27 cellular contexts compared by ENCODE assay signal in genomic region chr4:1547131-1547862, GRCh38.
DNase-seq lines count a peak whose midpoint lies in the region; ATAC-seq and TF ChIP-seq lines count a peak whose summit lies in the region.
"Had no signal": no experiment of that assay in that cellular context is flagged by ENCODE, and none has a peak within 500 bp of the region (broad histone marks: within the 10 kb centered on the region; RNA-seq: fewer than 3 reads in every experiment).

No MANE protein-coding gene starts in this region.

- DNase-seq in CD4-positive, CD25-positive, alpha-beta regulatory T cell, result no peak
- DNase-seq in T-cell (no peak), neural progenitor cell (ENCODE audit: low spot score) (no peak), NCI-H2029 treated with DMSO at 0.1 percent for 48 hours (lab: John Stamatoyannopoulos, UW) (no peak), NCI-H2227 treated with DMSO at 0.1 percent for 48 hours (lab: John Stamatoyannopoulos, UW) (no peak)
- DNase-seq in activated CD8-positive, alpha-beta T cell treated with anti-CD3 and anti-CD28 coated beads, Interleukin-2, amount 10 ng/mL, durations not matched to agents 7 days and 5 days, result no peak
- DNase-seq: ACHN; activated CD4-positive, alpha-beta memory T cell treated with anti-CD3 and anti-CD28 coated beads for 36 hours; activated CD4-positive, CD25-positive, alpha-beta regulatory T cell treated with anti-CD3 and anti-CD28 coated beads, Interleukin-2, amount 50 U/mL, for 72 hours; anterior cingulate cortex; Calu3; central memory CD4-positive, alpha-beta T cell; DMS79 treated with DMSO at 0.1 percent for 48 hours; dorsolateral prefrontal cortex; GF-D8; naive B cell; NCI-H2081; NCI-H345; NCI-H748 treated with DMSO at 0.1 percent for 48 hours; SJCRH30; stimulated activated CD4-positive, alpha-beta T cell treated with anti-CD3 and anti-CD28 coated beads, Interleukin-2, amount 100 ng/mL, for 24 hours had no signal

- no peaks in the 10 kb centered on the region for H3K79me2 ChIP-seq in neural progenitor cell (ENCODE audit: low read depth)

- H3K9ac ChIP-seq in neural progenitor cell, result no peak overlapping the region

- H3K4me2 ChIP-seq in neural progenitor cell, result no peak overlapping the region

- H3K4me1 ChIP-seq in CD4-positive, CD25-positive, alpha-beta regulatory T cell (ENCODE audit: control insufficient read depth, insufficient read depth, low read length, poor library complexity, severe bottlenecking), result peaks cover 30% of the 10 kb centered on the region
- H3K4me1 ChIP-seq in gastroesophageal sphincter (peaks cover 0 to 14% (median 5%) of the 10 kb centered on the region in 3 donors), neural progenitor cell (peaks cover 6% of the 10 kb centered on the region)

- POLR2A ChIA-PET in T-cell (lab: Charles Lee), result no interaction called here
- POLR2A ChIA-PET in activated CD8-positive, alpha-beta T cell treated with anti-CD3 and anti-CD28 coated beads, Interleukin-2, amount 10 ng/mL, durations not matched to agents 7 days and 5 days (lab: Charles Lee), result no interaction called here

- TF ChIP-seq POLR2A in gastroesophageal sphincter (IDR thresholded peaks at IDR 0.05), result no peak

- H3K4me3 ChIP-seq in CD4-positive, CD25-positive, alpha-beta regulatory T cell (ENCODE audit: low read depth, low read length), result no peak overlapping the region
- H3K4me3 ChIP-seq in gastroesophageal sphincter (peak overlapping the region in 1 of 2 donors; percentile 15), neural progenitor cell (no peak overlapping the region)

- H2AFZ ChIP-seq in neural progenitor cell (replicated peaks), result no peak overlapping the region

- H3K27me3 ChIP-seq in CD4-positive, CD25-positive, alpha-beta regulatory T cell (ENCODE audit: control insufficient read depth, insufficient read depth, low read length), result no peaks in the 10 kb centered on the region
- H3K27me3 ChIP-seq in gastroesophageal sphincter, result peaks cover 40% of the 10 kb centered on the region
- peaks cover 18% of the 10 kb centered on the region for H3K27me3 ChIP-seq in neural progenitor cell
- H3K27me3 ChIP-seq: SJCRH30 had no signal

- H3K27ac ChIP-seq in CD4-positive, CD25-positive, alpha-beta regulatory T cell (ENCODE audit: insufficient read depth, low read length, poor library complexity, severe bottlenecking), result no peak overlapping the region
- peak overlapping the region in 3 of 4 donors; percentile 47 to 55 (median 51) for H3K27ac ChIP-seq in gastroesophageal sphincter
- H3K27ac ChIP-seq in neural progenitor cell, result no peak overlapping the region
- H3K27ac ChIP-seq: epithelial cell of prostate had no signal

- TF ChIP-seq EP300 in gastroesophageal sphincter (IDR thresholded peaks at IDR 0.05), result no peak

- peaks cover 0 to 35% (median 10%) of the 10 kb centered on the region in 4 donors for H3K4me1 Mint-ChIP-seq in CD4-positive, CD25-positive, alpha-beta regulatory T cell
- H3K4me1 Mint-ChIP-seq in T-cell (peaks cover 13 to 28% (median 26%) of the 10 kb centered on the region in 3 donors), neural progenitor cell (peaks cover 23% of the 10 kb centered on the region)
- H3K4me1 Mint-ChIP-seq in activated CD8-positive, alpha-beta T cell treated with anti-CD3 and anti-CD28 coated beads, Interleukin-2, amount 10 ng/mL, durations not matched to agents 7 days and 5 days (ENCODE audit: low read depth), result peaks cover 4% of the 10 kb centered on the region

- H3K27me3 Mint-ChIP-seq in CD4-positive, CD25-positive, alpha-beta regulatory T cell, result no peaks in the 10 kb centered on the region
- H3K27me3 Mint-ChIP-seq in T-cell (peaks cover 3 to 8% of the 10 kb centered on the region in 2 donors), neural progenitor cell (ENCODE audit: insufficient read depth, low read depth) (peaks cover 16% of the 10 kb centered on the region)
- no peaks in the 10 kb centered on the region for H3K27me3 Mint-ChIP-seq in activated CD8-positive, alpha-beta T cell treated with anti-CD3 and anti-CD28 coated beads, Interleukin-2, amount 10 ng/mL, durations not matched to agents 7 days and 5 days (ENCODE audit: low read depth)
- H3K27me3 Mint-ChIP-seq: activated naive CD4-positive, alpha-beta T cell treated with anti-CD3 and anti-CD28 coated beads, Interleukin-2, amount 50 U/mL, for 24 hours had no signal

- H3F3A ChIP-seq in neural progenitor cell (ENCODE audit: low read depth), result no peaks in the 10 kb centered on the region

- no peaks in the 10 kb centered on the region for H3K9me3 ChIP-seq in CD4-positive, CD25-positive, alpha-beta regulatory T cell (ENCODE audit: control insufficient read depth in 2 of 2, low read length in 2 of 2)
- H3K9me3 ChIP-seq in gastroesophageal sphincter, result no peaks in the 10 kb centered on the region
- H3K9me3 ChIP-seq in neural progenitor cell (ENCODE audit: low read depth), result no peaks in the 10 kb centered on the region
- H3K9me3 ChIP-seq: SJCRH30 had no signal

- H4K20me1 ChIP-seq in neural progenitor cell (ENCODE audit: low read depth), result no peaks in the 10 kb centered on the region

- peaks cover 8% of the 10 kb centered on the region for H3K36me3 Mint-ChIP-seq in CD4-positive, CD25-positive, alpha-beta regulatory T cell
- no peaks in the 10 kb centered on the region for H3K36me3 Mint-ChIP-seq in T-cell
- H3K36me3 Mint-ChIP-seq in neural progenitor cell, result no peaks in the 10 kb centered on the region
- no peaks in the 10 kb centered on the region for H3K36me3 Mint-ChIP-seq in activated CD8-positive, alpha-beta T cell treated with anti-CD3 and anti-CD28 coated beads, Interleukin-2, amount 10 ng/mL, durations not matched to agents 7 days and 5 days (ENCODE audit: low read depth)
- H3K36me3 Mint-ChIP-seq: activated CD4-positive, alpha-beta memory T cell treated with anti-CD3 and anti-CD28 coated beads for 36 hours; activated naive CD4-positive, alpha-beta T cell treated with anti-CD3 and anti-CD28 coated beads, Interleukin-2, amount 50 U/mL, for 24 hours; mesothelial cell of epicardium; naive B cell had no signal

- peaks cover 0 to 4% (median 0%) of the 10 kb centered on the region in 7 donors for H3K9me3 Mint-ChIP-seq in CD4-positive, CD25-positive, alpha-beta regulatory T cell
- H3K9me3 Mint-ChIP-seq in T-cell (no peaks in the 10 kb centered on the region), neural progenitor cell (no peaks in the 10 kb centered on the region)
- no peaks in the 10 kb centered on the region for H3K9me3 Mint-ChIP-seq in activated CD8-positive, alpha-beta T cell treated with anti-CD3 and anti-CD28 coated beads, Interleukin-2, amount 10 ng/mL, durations not matched to agents 7 days and 5 days (ENCODE audit: insufficient read depth)
- H3K9me3 Mint-ChIP-seq: activated CD4-positive, alpha-beta memory T cell treated with anti-CD3 and anti-CD28 coated beads for 36 hours; activated naive CD4-positive, alpha-beta T cell treated with anti-CD3 and anti-CD28 coated beads, Interleukin-2, amount 50 U/mL, for 24 hours; activated T-helper 2 cell treated with anti-CD3 and anti-CD28 coated beads, Interferon-gamma antibody, Interleukin-2, Interleukin-4, amounts not matched to agents 10 μg/mL and 5 μg/mL and 100 μg/mL, durations not matched to agents 14 hours and 24 hours and 36 hours; mesothelial cell of epicardium; naive B cell had no signal

- TF ChIP-seq CTCF in gastroesophageal sphincter (IDR thresholded peaks at IDR 0.05) (no peak), neural progenitor cell (IDR thresholded peaks at IDR 0.05) (no peak)

- H3K36me3 ChIP-seq in CD4-positive, CD25-positive, alpha-beta regulatory T cell (ENCODE audit: control insufficient read depth, insufficient read depth, low read length), result no peaks in the 10 kb centered on the region
- H3K36me3 ChIP-seq in gastroesophageal sphincter, result no peaks in the 10 kb centered on the region
- no peaks in the 10 kb centered on the region for H3K36me3 ChIP-seq in neural progenitor cell
- H3K36me3 ChIP-seq: SJCRH30 had no signal

- ATAC-seq in CD4-positive, CD25-positive, alpha-beta regulatory T cell (ENCODE audit: low read depth in 2 of 2), result no peak
- ATAC-seq in T-cell (replicated peaks in 1 of 4), result no peak
- no peak for ATAC-seq in gastroesophageal sphincter
- no peak for ATAC-seq in activated CD8-positive, alpha-beta T cell treated with anti-CD3 and anti-CD28 coated beads, Interleukin-2, amount 10 ng/mL, durations not matched to agents 7 days and 5 days
- no peak for ATAC-seq in HG03108 (IDR thresholded peaks at IDR 0.05; ENCODE audit: unreplicated experiment)

- H3K4me3 Mint-ChIP-seq in CD4-positive, CD25-positive, alpha-beta regulatory T cell, result peak overlapping the region in 3 of 4 donors; percentile 33 to 62 (median 62)
- H3K4me3 Mint-ChIP-seq in T-cell (peak overlapping the region in 2 of 3 donors; percentile 28 to 54), neural progenitor cell (peak overlapping the region; percentile 42)
- H3K4me3 Mint-ChIP-seq in activated CD8-positive, alpha-beta T cell treated with anti-CD3 and anti-CD28 coated beads, Interleukin-2, amount 10 ng/mL, durations not matched to agents 7 days and 5 days, result no peak overlapping the region
- H3K4me3 Mint-ChIP-seq: activated CD4-positive, alpha-beta memory T cell treated with anti-CD3 and anti-CD28 coated beads for 36 hours; activated naive CD4-positive, alpha-beta T cell treated with anti-CD3 and anti-CD28 coated beads, Interleukin-2, amount 50 U/mL, for 24 hours; mesothelial cell of epicardium had no signal

- H3K27ac Mint-ChIP-seq in CD4-positive, CD25-positive, alpha-beta regulatory T cell, result peak overlapping the region; percentile 40 to 91 (median 82)
- H3K27ac Mint-ChIP-seq in T-cell (peak overlapping the region in 1 of 2 donors; percentile 80), neural progenitor cell (peak overlapping the region; percentile 86)
- no peak overlapping the region for H3K27ac Mint-ChIP-seq in activated CD8-positive, alpha-beta T cell treated with anti-CD3 and anti-CD28 coated beads, Interleukin-2, amount 10 ng/mL, durations not matched to agents 7 days and 5 days
- H3K27ac Mint-ChIP-seq: activated CD4-positive, alpha-beta memory T cell treated with anti-CD3 and anti-CD28 coated beads for 36 hours; activated naive CD4-positive, alpha-beta T cell treated with anti-CD3 and anti-CD28 coated beads, Interleukin-2, amount 50 U/mL, for 24 hours; activated T-helper 2 cell treated with anti-CD3 and anti-CD28 coated beads, Interferon-gamma antibody, Interleukin-2, Interleukin-4, amounts not matched to agents 10 μg/mL and 5 μg/mL and 100 μg/mL, durations not matched to agents 14 hours and 24 hours and 36 hours; mesothelial cell of epicardium had no signal

- CTCF ChIA-PET in T-cell (lab: Charles Lee), result no interaction called here
- CTCF ChIA-PET in activated CD8-positive, alpha-beta T cell treated with anti-CD3 and anti-CD28 coated beads, Interleukin-2, amount 10 ng/mL, durations not matched to agents 7 days and 5 days (lab: Charles Lee), result no interaction called here

- 70 to 73% methylated on average over 8 of the region's 19 CpGs for WGBS in gastroesophageal sphincter (ENCODE audit: low coverage in 1 of 2), 2 donors

Comparison
In these comparisons a context has a peak if more than half of its experiments do, and no peak if none do; other contexts are left out.
1. H3K27ac ChIP-seq: peak in gastroesophageal sphincter (3 of 4); none in CD4-positive, CD25-positive, alpha-beta regulatory T cell (single experiment) and neural progenitor cell (single experiment).